Comparison of ENCODE assay signal across 22 cellular contexts in the genomic region with DNA sequence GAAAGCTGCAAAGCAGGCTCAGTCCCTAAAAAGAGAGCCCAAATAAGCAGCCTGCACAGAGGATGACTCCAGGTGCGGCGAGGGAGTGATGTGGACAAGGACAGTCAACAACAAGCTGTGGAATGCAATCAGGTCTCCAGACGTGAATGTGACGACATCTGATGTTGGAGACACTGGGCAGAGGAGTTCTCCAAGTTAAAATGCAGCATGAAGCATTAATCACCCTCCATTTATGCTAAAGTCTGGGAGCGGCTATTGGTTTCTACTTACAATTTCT.
DNase-seq lines count a peak whose midpoint lies in the region; ATAC-seq and TF ChIP-seq lines count a peak whose summit lies in the region.
"Had no signal": no experiment of that assay in that cellular context is flagged by ENCODE, and none has a peak within 500 bp of the region (broad histone marks: within the 10 kb centered on the region; RNA-seq: fewer than 3 reads in every experiment).

No MANE protein-coding gene starts in this region.

- H2BK120ac ChIP-seq in neuronal stem cell (ENCODE audit: low read depth, low read length) = no peak overlapping the region

- no peak for ATAC-seq in GM23338
- no peak for ATAC-seq in HG02678 (IDR thresholded peaks at IDR 0.05; ENCODE audit: unreplicated experiment)
- ATAC-seq: T-helper 17 cell had no signal

- no peak overlapping the region for H3K9ac ChIP-seq in neuronal stem cell (ENCODE audit: low read depth, low read length, poor library complexity)
- H3K9ac ChIP-seq: BLaER1 had no signal

- no peak overlapping the region for H2BK15ac ChIP-seq in neuronal stem cell (ENCODE audit: low read length)

- H3K4me3 ChIP-seq in GM23338 (peak overlapping the region; percentile 86), WERI-Rb-1 (ENCODE audit: low read depth, low read length) (peak overlapping the region; percentile 62; the same call in 1 of the 2 replicates), hepatocyte (no peak overlapping the region), neuronal stem cell (ENCODE audit: low read length in 2 of 2) (peak overlapping the region in 1 of 2 donors; percentile 71)
- H3K4me3 ChIP-seq: BLaER1 had no signal

- DNase-seq in GM23338 (ENCODE audit: low spot score) = peak; percentile 27
- DNase-seq in WERI-Rb-1 = no peak
- DNase-seq in hepatocyte (ENCODE audit: low spot score) = no peak
- DNase-seq in neuronal stem cell (ENCODE audit: low spot score) = no peak
- DNase-seq in NCI-H2171 treated with DMSO at 0.1 percent for 48 hours (lab: John Stamatoyannopoulos, UW) = no peak
- DNase-seq in activated CD8-positive, alpha-beta memory T cell treated with anti-CD3 and anti-CD28 coated beads for 24 hours = no peak
- DNase-seq in activated effector memory CD4-positive, alpha-beta T cell treated with anti-CD3 and anti-CD28 coated beads, Interleukin-2, amount 50 U/mL, for 16 hours = no peak
- DNase-seq: activated CD4-positive, alpha-beta T cell treated with anti-CD3 and anti-CD28 coated beads, Interleukin-2, amount 50 U/mL, for 4 hours; amniotic stem cell; DND-41; IMR-90; kidney; mammary epithelial cell; NCI-H2081 treated with DMSO at 0.1 percent for 48 hours; NK-92 treated with Interleukin-12 subunit alpha and Interleukin-12 subunit beta, amount 100 ng/mL, for 24 hours; T-helper 17 cell had no signal

- H3K36me3 ChIP-seq in GM23338 (ENCODE audit: insufficient read depth) (no peaks in the 10 kb centered on the region), WERI-Rb-1 (no peaks in the 10 kb centered on the region), hepatocyte (replicated peaks; ENCODE audit: insufficient read depth, low read depth) (no peaks in the 10 kb centered on the region), neuronal stem cell (replicated peaks in 1 of 2; ENCODE audit: control insufficient read depth in 2 of 2, insufficient read depth in 2 of 2, low read length in 2 of 2) (no peaks in the 10 kb centered on the region)
- H3K36me3 ChIP-seq: BLaER1, cardiac muscle cell, ovary had no signal

- peak overlapping the region; percentile 79 for H3K4me3 Mint-ChIP-seq in GM23338
- H3K4me3 Mint-ChIP-seq: dendritic cell treated with granulocyte-macrophage colony-stimulating factor and Interleukin-4, amounts not matched to agents 40 ng/mL and 50 ng/mL, for 4 days; T-helper 17 cell had no signal

- peaks cover 48% of the 10 kb centered on the region for H3K4me1 ChIP-seq in GM23338 (ENCODE audit: insufficient read depth)
- no peaks in the 10 kb centered on the region for H3K4me1 ChIP-seq in hepatocyte (ENCODE audit: insufficient read depth)
- H3K4me1 ChIP-seq in neuronal stem cell (ENCODE audit: control insufficient read depth in 2 of 2, insufficient read depth in 1 of 2, low read depth in 1 of 2, low read length in 2 of 2) = no peaks in the 10 kb centered on the region
- H3K4me1 ChIP-seq: BLaER1 had no signal

- no peaks in the 10 kb centered on the region for H3K79me1 ChIP-seq in neuronal stem cell (ENCODE audit: low read depth, low read length)

- H3K4me2 ChIP-seq in GM23338 = peak overlapping the region; percentile 95
- peak overlapping the region; percentile 98 for H3K4me2 ChIP-seq in hepatocyte
- no peak overlapping the region for H3K4me2 ChIP-seq in neuronal stem cell (ENCODE audit: insufficient read depth, low read length, poor library complexity, severe bottlenecking)
- H3K4me2 ChIP-seq: BLaER1 had no signal

- H3K27ac ChIP-seq in GM23338 (ENCODE audit: low read depth) (no peak overlapping the region), WERI-Rb-1 (no peak overlapping the region), hepatocyte (no peak overlapping the region), neuronal stem cell (replicated peaks; ENCODE audit: low read length) (no peak overlapping the region)
- H3K27ac ChIP-seq: BLaER1, cardiac muscle cell, ovary, VCaP had no signal

- H3F3A ChIP-seq in GM23338 (replicated peaks; ENCODE audit: low read depth) = no peaks in the 10 kb centered on the region

- no peak overlapping the region for H3K18ac ChIP-seq in neuronal stem cell (ENCODE audit: low read length)

- H3K4ac ChIP-seq in neuronal stem cell (ENCODE audit: low read length) = no peak overlapping the region

- H3K79me2 ChIP-seq in GM23338 (replicated peaks; ENCODE audit: insufficient read depth) (no peaks in the 10 kb centered on the region), hepatocyte (no peaks in the 10 kb centered on the region)

- H3K9me3 ChIP-seq in WERI-Rb-1 (ENCODE audit: severe bottlenecking) (no peaks in the 10 kb centered on the region), hepatocyte (ENCODE audit: low read depth) (no peaks in the 10 kb centered on the region), neuronal stem cell (replicated peaks in 1 of 2; ENCODE audit: control insufficient read depth in 2 of 2, insufficient read depth in 1 of 2, low read depth in 1 of 2, low read length in 2 of 2) (no peaks in the 10 kb centered on the region)
- H3K9me3 ChIP-seq: ovary had no signal

- H2AFZ ChIP-seq in GM23338 = peak overlapping the region; percentile 93
- no peak overlapping the region for H2AFZ ChIP-seq in hepatocyte
- H2AFZ ChIP-seq in neuronal stem cell (ENCODE audit: low read length) = peak overlapping the region; percentile 99

- no peak overlapping the region for H2BK5ac ChIP-seq in neuronal stem cell (ENCODE audit: low read length)

- H2AK5ac ChIP-seq in neuronal stem cell (ENCODE audit: low read depth, low read length) = no peak overlapping the region

- TF ChIP-seq CTCF in GM23338 (conservative IDR thresholded peaks at IDR 0.05; ENCODE audit: low read depth in 2 of 2) (no peak), WERI-Rb-1 (IDR thresholded peaks at IDR 0.05; ENCODE audit: low read depth, low read length) (no peak), hepatocyte (IDR thresholded peaks at IDR 0.05; ENCODE audit: poor library complexity) (no peak)

- H3K9me2 ChIP-seq in GM23338 (ENCODE audit: insufficient read depth) (no peaks in the 10 kb centered on the region), hepatocyte (replicated peaks; ENCODE audit: insufficient read depth) (no peaks in the 10 kb centered on the region)

- H4K8ac ChIP-seq in neuronal stem cell (ENCODE audit: low read depth, low read length) = no peak overlapping the region

- no peak overlapping the region for H3K23ac ChIP-seq in neuronal stem cell (ENCODE audit: low read depth, low read length, poor library complexity)

- peaks cover 32% of the 10 kb centered on the region for H3K27me3 Mint-ChIP-seq in GM23338 (ENCODE audit: insufficient read depth, low read depth, poor library complexity)

- no peaks in the 10 kb centered on the region for H3K9me3 Mint-ChIP-seq in GM23338
- H3K9me3 Mint-ChIP-seq: dendritic cell treated with granulocyte-macrophage colony-stimulating factor and Interleukin-4, amounts not matched to agents 40 ng/mL and 50 ng/mL, for 4 days had no signal

- H3K36me3 Mint-ChIP-seq in GM23338 (ENCODE audit: low read depth) = peaks cover 5% of the 10 kb centered on the region; the same call in 1 of the 3 replicates

- H4K20me1 ChIP-seq in GM23338 (replicated peaks; ENCODE audit: insufficient read depth) (0 out of 2 replicates have a peak, but pooled peaks cover 3% of the 10 kb centered on the region), hepatocyte (ENCODE audit: insufficient read depth, poor library complexity, severe bottlenecking) (no peaks in the 10 kb centered on the region)
- H4K20me1 ChIP-seq: BLaER1 had no signal

- H3K14ac ChIP-seq in neuronal stem cell (ENCODE audit: low read length) = no peak overlapping the region

- 73% methylated on average over 5 of the region's 5 CpGs for WGBS in hepatocyte (ENCODE audit: low lambda C conversion rate, missing lambda C conversion rate)
- no CpG with 5 or more reads among the region's 5 CpGs for WGBS in neuronal stem cell (ENCODE audit: extremely low coverage in 2 of 2, insufficient read length in 2 of 2, insufficient replicate concordance in 1 of 2), 2 donors

- peaks cover 63% of the 10 kb centered on the region for H3K4me1 Mint-ChIP-seq in GM23338

- H3K27me3 ChIP-seq in GM23338 (ENCODE audit: insufficient read depth) = peaks cover 95% of the 10 kb centered on the region
- H3K27me3 ChIP-seq in WERI-Rb-1 (ENCODE audit: insufficient read depth, low read depth, severe bottlenecking) = no peaks in the 10 kb centered on the region
- H3K27me3 ChIP-seq in hepatocyte = peaks cover 66% of the 10 kb centered on the region
- peaks cover 0 to 27% (median 3%) of the 10 kb centered on the region in 3 experiments for H3K27me3 ChIP-seq in neuronal stem cell (ENCODE audit: control insufficient read depth in 3 of 3, insufficient read depth in 3 of 3, low read depth in 1 of 3, low read length in 3 of 3)
- H3K27me3 ChIP-seq: BLaER1, ovary had no signal

- H3K27ac Mint-ChIP-seq in GM23338 = no peak overlapping the region
- H3K27ac Mint-ChIP-seq: dendritic cell treated with granulocyte-macrophage colony-stimulating factor and Interleukin-4, amounts not matched to agents 40 ng/mL and 50 ng/mL, for 4 days; T-helper 17 cell had no signal

- H2BK12ac ChIP-seq in neuronal stem cell (ENCODE audit: low read length) = no peak overlapping the region

- H4K91ac ChIP-seq in neuronal stem cell (ENCODE audit: low read depth, low read length, poor library complexity) = no peak overlapping the region

TF ChIP-seq in GM23338, 12 proteins besides CTCF, POLR2A, EP300 and RAD21 (continues in another document):
- TF ChIP-seq, protein P1, sequence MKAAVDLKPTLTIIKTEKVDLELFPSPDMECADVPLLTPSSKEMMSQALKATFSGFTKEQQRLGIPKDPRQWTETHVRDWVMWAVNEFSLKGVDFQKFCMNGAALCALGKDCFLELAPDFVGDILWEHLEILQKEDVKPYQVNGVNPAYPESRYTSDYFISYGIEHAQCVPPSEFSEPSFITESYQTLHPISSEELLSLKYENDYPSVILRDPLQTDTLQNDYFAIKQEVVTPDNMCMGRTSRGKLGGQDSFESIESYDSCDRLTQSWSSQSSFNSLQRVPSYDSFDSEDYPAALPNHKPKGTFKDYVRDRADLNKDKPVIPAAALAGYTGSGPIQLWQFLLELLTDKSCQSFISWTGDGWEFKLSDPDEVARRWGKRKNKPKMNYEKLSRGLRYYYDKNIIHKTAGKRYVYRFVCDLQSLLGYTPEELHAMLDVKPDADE (IDR thresholded peaks at IDR 0.05) = no peak
